ENCODE assay signal across 20 cellular contexts in the genomic region with DNA sequence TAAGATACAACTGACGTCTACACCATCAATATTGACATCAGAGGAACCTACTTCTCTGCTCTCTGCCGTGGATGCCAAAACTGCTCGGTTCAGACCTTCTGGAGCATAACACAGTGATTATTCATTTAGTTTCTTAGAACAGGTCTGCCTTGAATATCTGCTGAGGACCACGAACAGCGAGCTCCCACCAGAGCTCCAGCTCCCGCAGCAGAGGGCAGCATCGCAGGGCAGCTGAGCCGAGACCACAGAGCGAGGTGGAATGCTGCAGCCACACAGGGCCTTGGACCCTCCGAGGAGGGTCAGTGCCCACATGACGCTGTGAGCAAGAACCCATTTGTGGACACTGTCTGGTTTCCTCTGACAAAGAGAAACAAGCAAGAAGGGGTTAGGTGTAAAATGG. TPM values are rescaled to one million over a fixed set of nuclear protein-coding genes. Genes with fewer than 3 reads are reported as not detected.
DNase-seq lines count a peak whose midpoint lies in the region; ATAC-seq and TF ChIP-seq lines count a peak whose summit lies in the region.
"Had no signal": no experiment of that assay in that cellular context is flagged by ENCODE, and none has a peak within 500 bp of the region (broad histone marks: within the 10 kb centered on the region; RNA-seq: fewer than 3 reads in every experiment).

No MANE protein-coding gene starts in this region.

- TF ChIP-seq CTCF in Panc1 (IDR thresholded peaks at IDR 0.05) (no peak), testis (IDR thresholded peaks at IDR 0.05) (no peak)

- peak; percentile 63 for ATAC-seq in Panc1
- ATAC-seq: GM23338 had no signal

- H3K9me3 ChIP-seq in Panc1 (ENCODE audit: control insufficient read depth, insufficient read depth, low read depth, low read length) (no peaks in the 10 kb centered on the region), testis (no peaks in the 10 kb centered on the region)
- H3K9me3 ChIP-seq: BLaER1, SJCRH30 had no signal

- intact Hi-C loops in Panc1 (cut with micrococcal nuclease; ENCODE audit: unreplicated experiment): no loop called here
- intact Hi-C loops in testis (cut with DNase I; ENCODE audit: low total_unique reads): no loop called here

- H3K4me3 ChIP-seq in Panc1 (ENCODE audit: low read depth in 2 of 2, low read length in 2 of 2): no peak overlapping the region
- H3K4me3 ChIP-seq in testis: no peak overlapping the region
- H3K4me3 ChIP-seq: BLaER1, GM23338, PC-9, SJCRH30 had no signal

- H3K4me1 ChIP-seq in Panc1 (ENCODE audit: control insufficient read depth, insufficient read depth, low read length) (no peaks in the 10 kb centered on the region), testis (no peaks in the 10 kb centered on the region)
- H3K4me1 ChIP-seq: BLaER1, SJCRH30 had no signal

- no peaks in the 10 kb centered on the region for H3K36me3 ChIP-seq in Panc1 (ENCODE audit: control insufficient read depth, insufficient read depth, low read length)
- no peaks in the 10 kb centered on the region for H3K36me3 ChIP-seq in testis (ENCODE audit: low read depth, missing control alignments)
- H3K36me3 ChIP-seq: BLaER1, SJCRH30 had no signal

- CTCF ChIA-PET in Panc1 (lab: Charles Lee): no interaction called here

- peaks cover 6% of the 10 kb centered on the region; the same call in 1 of the 2 replicates for H3K27me3 ChIP-seq in Panc1 (ENCODE audit: control insufficient read depth, insufficient read depth, low read length)
- no peaks in the 10 kb centered on the region for H3K27me3 ChIP-seq in testis
- H3K27me3 ChIP-seq: SJCRH30 had no signal

- DNase-seq in activated effector memory CD4-positive, alpha-beta T cell treated with anti-CD3 and anti-CD28 coated beads, Interleukin-2, amount 50 U/mL, for 16 hours: peak; percentile 42
- DNase-seq in activated effector memory CD4-positive, alpha-beta T cell treated with Interleukin-2 at 50 U/mL for 16 hours: no peak
- no peak for DNase-seq in Panc1 (ENCODE audit: low read depth, low spot score)
- peak; percentile 45 for DNase-seq in islet precursor cell
- peak; percentile 4 for DNase-seq in testis
- DNase-seq in activated T-cell treated with anti-CD3 and anti-CD28 coated beads for 4 hours: no peak
- no peak for DNase-seq in HuH-7.5 (ENCODE audit: low spot score)
- DNase-seq: Calu3; CD4-positive, alpha-beta memory T cell; EL; KG1; NCI-H1105 treated with DMSO at 0.1 percent for 48 hours; NCI-H1694 treated with DMSO at 0.1 percent for 48 hours; NCI-H2227 treated with DMSO at 0.1 percent for 48 hours; NCI-H510A treated with DMSO at 0.1 percent for 48 hours; NCI-H774; PC-9; SJCRH30 had no signal

- in situ Hi-C loops in Panc1 (cut with HindIII; ENCODE audit: low pct_unique_long_range_greater_than_20kb, low sequenced_read_pairs): no loop called here

- BruUV-seq in Panc1 (replicated peaks; lab: Mats Ljungman, UMichigan): no TSS peak

- POLR2A ChIA-PET in Panc1 (lab: Charles Lee): no interaction called here

- WGBS in testis, 2 donors: 94 to 97% methylated on average over 11 of the region's 11 CpGs

- no peak for TF ChIP-seq POLR2A in testis (IDR thresholded peaks at IDR 0.05)

- H3K27ac ChIP-seq in Panc1 (ENCODE audit: low read length): no peak overlapping the region
- H3K27ac ChIP-seq in testis: no peak overlapping the region
- H3K27ac ChIP-seq: BLaER1, PC-9, SJCRH30 had no signal

RNA-seq across cellular contexts. Expression of gene VIPR2, which starts 6.8 kb away (rescaled TPM):
- not detected for total RNA-seq in Panc1 (2021; ENCODE audit: unreplicated experiment)
- polyA plus RNA-seq in Panc1 (2012; ENCODE audit: insufficient read length): 0.19 TPM
- 1 to 10 TPM; 4.9 to 5.3 TPM for total RNA-seq in testis
- 2.5 TPM for polyA plus RNA-seq in testis (ENCODE audit: insufficient read depth, low read depth, low replicate concordance)
- total RNA-seq: Calu3, PC-9 had no signal

Comparison
In these comparisons a context has a peak if more than half of its experiments do, and no peak if none do; other contexts are left out.
1. DNase-seq: peak in activated effector memory CD4-positive, alpha-beta T cell treated with anti-CD3 and anti-CD28 coated beads, Interleukin-2, amount 50 U/mL, for 16 hours (single experiment), islet precursor cell (single experiment) and testis (single experiment); none in activated effector memory CD4-positive, alpha-beta T cell treated with Interleukin-2 at 50 U/mL for 16 hours (single experiment), Panc1 (single experiment), activated T-cell treated with anti-CD3 and anti-CD28 coated beads for 4 hours (single experiment) and HuH-7.5 (single experiment).